ENCODE assay signal across 13 cellular contexts in genomic region chr9:77876091-77876490, GRCh38.
A peak's percentile ranks its signal among the peaks of the same experiment; 100 is the strongest.
DNase-seq lines count a peak whose midpoint lies in the region; ATAC-seq and TF ChIP-seq lines count a peak whose summit lies in the region.
"Had no signal": no experiment of that assay in that cellular context is flagged by ENCODE, and none has a peak within 500 bp of the region (broad histone marks: within the 10 kb centered on the region; RNA-seq: fewer than 3 reads in every experiment).

No MANE protein-coding gene starts in this region.

- no peak for TF ChIP-seq RAD21 in Ishikawa (IDR thresholded peaks at IDR 0.05; ENCODE audit: low read depth)

- H3K56ac ChIP-seq in mesendoderm (ENCODE audit: low read length): no peak overlapping the region

- H3K18ac ChIP-seq in mesendoderm (ENCODE audit: low read length): no peak overlapping the region

- H3K4me3 ChIP-seq in mesendoderm (ENCODE audit: low read length) (no peak overlapping the region), stomach (no peak overlapping the region)
- H3K4me3 ChIP-seq: colonic mucosa, lower lobe of right lung had no signal

- no peak overlapping the region for H3K4me2 ChIP-seq in mesendoderm (ENCODE audit: low read length)

- DNase-seq in Ammon's horn (ENCODE audit: low spot score) (peak; percentile 20), cerebellum (ENCODE audit: low spot score) (peak; percentile 21), mesendoderm (peak; percentile 69), stomach (no peak), NCI-H2227 (lab: John Stamatoyannopoulos, UW; ENCODE audit: unreplicated experiment) (no peak), foreskin keratinocyte (no peak)
- DNase-seq: activated CD4-positive, alpha-beta T cell treated with anti-CD3 and anti-CD28 coated beads, Interleukin-2, amount 50 U/mL, for 48 hours; activated gamma-delta T cell; colonic mucosa; lower lobe of right lung had no signal

- no peak overlapping the region for H4K5ac ChIP-seq in mesendoderm (ENCODE audit: low read length)

- no peak overlapping the region for H2BK120ac ChIP-seq in mesendoderm (ENCODE audit: low read depth, low read length)

- no peaks in the 10 kb centered on the region for H3K9me3 ChIP-seq in stomach
- H3K9me3 ChIP-seq: colonic mucosa, lower lobe of right lung had no signal

- H3K27me3 ChIP-seq in mesendoderm (ENCODE audit: insufficient read depth, low read length, poor library complexity) (no peaks in the 10 kb centered on the region), stomach (no peaks in the 10 kb centered on the region), foreskin keratinocyte (no peaks in the 10 kb centered on the region)
- H3K27me3 ChIP-seq: colonic mucosa had no signal

- no peak for TF ChIP-seq POLR2A in stomach (IDR thresholded peaks at IDR 0.05)

- intact Hi-C loops in stomach (cut with DNase I; ENCODE audit: low total_unique reads): no loop called here

- TF ChIP-seq EP300 in Ishikawa (IDR thresholded peaks at IDR 0.05; ENCODE audit: borderline replicate concordance) (no peak), stomach (IDR thresholded peaks at IDR 0.05) (no peak)

- H3K36me3 ChIP-seq in mesendoderm (ENCODE audit: control insufficient read depth, insufficient read depth, low read length) (no peaks in the 10 kb centered on the region), stomach (no peaks in the 10 kb centered on the region)
- H3K36me3 ChIP-seq: colonic mucosa, lower lobe of right lung had no signal

- TF ChIP-seq CTCF in stomach (IDR thresholded peaks at IDR 0.05) (no peak), foreskin keratinocyte (conservative IDR thresholded peaks at IDR 0.05) (no peak)

- H3K23ac ChIP-seq in mesendoderm (ENCODE audit: low read length): no peak overlapping the region

- no CpG with 5 or more reads among the region's 2 CpGs for WGBS in mesendoderm (ENCODE audit: extremely low coverage, insufficient coverage, low lambda C conversion rate)
- 15 to 34% (median 23%) methylated on average over 2 of the region's 2 CpGs for WGBS in stomach, 5 donors

- H3K27ac ChIP-seq in mesendoderm (ENCODE audit: low read depth, low read length) (no peak overlapping the region), stomach (no peak overlapping the region), foreskin keratinocyte (no peak overlapping the region)
- H3K27ac ChIP-seq: colonic mucosa, HL-60, lower lobe of right lung had no signal

- no peak overlapping the region for H2BK15ac ChIP-seq in mesendoderm (replicated peaks; ENCODE audit: low read depth)

- H4K8ac ChIP-seq in mesendoderm (ENCODE audit: low read depth, low read length): no peak overlapping the region

- no peaks in the 10 kb centered on the region for H3K4me1 ChIP-seq in mesendoderm (ENCODE audit: control insufficient read depth, low read depth, low read length)
- H3K4me1 ChIP-seq in stomach: peaks cover 8 to 49% (median 32%) of the 10 kb centered on the region in 4 donors
- peaks cover 10% of the 10 kb centered on the region for H3K4me1 ChIP-seq in foreskin keratinocyte

- no peak overlapping the region for H3K4ac ChIP-seq in mesendoderm (ENCODE audit: low read depth, low read length)

- H2AK5ac ChIP-seq in mesendoderm (ENCODE audit: low read length): no peak overlapping the region

- peaks cover 3% of the 10 kb centered on the region for H3K79me2 ChIP-seq in mesendoderm (ENCODE audit: control insufficient read depth, insufficient read depth, low read length)

- no peak overlapping the region for H3K9ac ChIP-seq in mesendoderm (ENCODE audit: low read length)

- ATAC-seq in GM18870 (IDR thresholded peaks at IDR 0.05; ENCODE audit: unreplicated experiment) (no peak), foreskin keratinocyte (no peak)
- ATAC-seq: lower lobe of right lung had no signal

- H2BK5ac ChIP-seq in mesendoderm (ENCODE audit: low read length): no peak overlapping the region

- H3K79me1 ChIP-seq in mesendoderm (ENCODE audit: low read length): peaks cover 13% of the 10 kb centered on the region

TF ChIP-seq in Ishikawa, 13 proteins besides CTCF, POLR2A, EP300 and RAD21:
- 0 out of 2 replicates have a peak, but pooled peaks have one; percentile 45 for TF ChIP-seq NFIC (IDR thresholded peaks at IDR 0.05)
- TF ChIP-seq TCF12 (IDR thresholded peaks at IDR 0.05; ENCODE audit: low read depth): no peak

Comparison
In these comparisons a context has a peak if more than half of its experiments do, and no peak if none do; other contexts are left out.
1. DNase-seq: peak in Ammon's horn (single experiment), cerebellum (single experiment) and mesendoderm (single experiment); none in stomach (single experiment), NCI-H2227 (single experiment) and foreskin keratinocyte (0 of 2).